Comparison of ENCODE assay signal across 7 cellular contexts in the genomic region with DNA sequence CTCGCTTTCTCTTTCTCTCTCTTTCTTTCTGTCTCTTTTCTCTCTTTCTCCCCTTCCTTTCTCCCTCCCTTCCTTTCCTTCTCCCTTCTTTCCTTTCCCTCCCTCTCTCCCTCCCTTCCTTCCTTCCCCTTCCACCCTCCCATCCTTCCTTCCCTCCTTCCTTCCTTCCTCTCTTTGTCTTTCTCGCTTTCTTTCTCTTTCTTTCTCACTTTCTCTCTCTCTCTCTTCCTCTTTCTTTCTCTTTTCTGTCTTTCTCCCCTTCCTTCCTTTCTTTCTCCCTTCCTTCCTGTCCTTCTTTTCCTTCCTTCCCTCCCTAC.
"Had no signal": no experiment of that assay in that cellular context is flagged by ENCODE, and none has a peak within 500 bp of the region (broad histone marks: within the 10 kb centered on the region; RNA-seq: fewer than 3 reads in every experiment).

No MANE protein-coding gene starts in this region.

- H3K4me1 ChIP-seq: HAP-1 had no signal

- H3K9ac ChIP-seq: GM23248, KMS-11 had no signal

- H3K4me2 ChIP-seq: KMS-11 had no signal

- H3K4me3 ChIP-seq: GM23248, HAP-1 had no signal

- H3K27ac ChIP-seq: GM23248, HL-60, KMS-11 had no signal

- H3K36me3 ChIP-seq: HAP-1 had no signal

- H3K9me3 ChIP-seq: HAP-1 had no signal

- DNase-seq: GM23248, GOT3, IMR-90, KBM-7 had no signal
